In the genomic region with DNA sequence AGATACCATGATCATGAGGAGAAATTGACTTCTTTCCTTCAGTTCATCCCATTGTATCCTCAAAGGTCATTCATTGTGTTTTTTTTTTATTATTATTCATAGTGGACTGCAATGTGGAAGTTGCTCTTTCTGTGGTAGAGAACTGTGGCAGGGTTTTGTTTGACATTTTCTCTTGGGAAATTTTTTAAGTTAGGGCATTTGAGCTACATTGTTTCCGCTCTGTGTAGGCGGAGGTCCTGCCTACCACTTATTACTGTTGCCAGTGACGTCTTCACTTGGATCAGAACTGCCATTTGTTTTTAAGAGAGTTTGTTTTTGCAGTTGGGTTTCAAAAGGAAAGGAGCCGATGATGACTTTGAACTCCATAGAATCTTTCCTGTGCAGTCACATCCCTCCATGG, we compare ENCODE assay signal across 24 cellular contexts.
A peak's percentile ranks its signal among the peaks of the same experiment; 100 is the strongest.
DNase-seq lines count a peak whose midpoint lies in the region; ATAC-seq and TF ChIP-seq lines count a peak whose summit lies in the region.
"Had no signal": no experiment of that assay in that cellular context is flagged by ENCODE, and none has a peak within 500 bp of the region (broad histone marks: within the 10 kb centered on the region; RNA-seq: fewer than 3 reads in every experiment).

No MANE protein-coding gene starts in this region.

- H3K4me1 ChIP-seq in esophagus muscularis mucosa = peaks cover 0 to 37% (median 35%) of the 10 kb centered on the region in 4 donors
- H3K4me1 ChIP-seq in mesendoderm (ENCODE audit: control insufficient read depth, low read depth, low read length) = no peaks in the 10 kb centered on the region
- peaks cover 13% of the 10 kb centered on the region for H3K4me1 ChIP-seq in smooth muscle cell (ENCODE audit: low read depth)
- H3K4me1 ChIP-seq in neuronal stem cell (ENCODE audit: control insufficient read depth in 2 of 2, insufficient read depth in 1 of 2, low read depth in 1 of 2, low read length in 2 of 2) = peaks cover 1 to 14% of the 10 kb centered on the region in 2 donors

- no peak for DNase-seq in esophagus muscularis mucosa (ENCODE audit: extremely low spot score)
- DNase-seq in mesendoderm = no peak
- no peak for DNase-seq in smooth muscle cell (lab: John Stamatoyannopoulos, UW; ENCODE audit: unreplicated experiment)
- DNase-seq in UCSD-AML1 (lab: John Stamatoyannopoulos, UW; ENCODE audit: unreplicated experiment) = no peak
- no peak for DNase-seq in glutamatergic neuron
- DNase-seq in neuronal stem cell (ENCODE audit: low spot score) = no peak
- DNase-seq: 8988T; ACHN; BE2C; C1 segment of cervical spinal cord; CD4-positive, alpha-beta memory T cell; CD4-positive, CD25-positive, alpha-beta regulatory T cell; CD8-positive, alpha-beta memory T cell; COR-L47; DMS 273 treated with DMSO at 0.1 percent for 48 hours; DMS153; DMS53; DMS79; DND-41; GDM1 had no signal

- no peak overlapping the region for H3K4me3 Mint-ChIP-seq in glutamatergic neuron (ENCODE audit: unreplicated experiment)
- H3K4me3 Mint-ChIP-seq: CD4-positive, CD25-positive, alpha-beta regulatory T cell; CD8-positive, alpha-beta memory T cell had no signal

- H2BK5ac ChIP-seq in mesendoderm (ENCODE audit: low read length) (no peak overlapping the region), neuronal stem cell (ENCODE audit: low read length) (no peak overlapping the region)

- peaks cover 2% of the 10 kb centered on the region for H3K27me3 Mint-ChIP-seq in glutamatergic neuron (ENCODE audit: unreplicated experiment)

- H4K91ac ChIP-seq in neuronal stem cell (ENCODE audit: low read depth, low read length, poor library complexity) = no peak overlapping the region

- no peak overlapping the region for H3K18ac ChIP-seq in mesendoderm (ENCODE audit: low read length)
- H3K18ac ChIP-seq in neuronal stem cell (ENCODE audit: low read length) = no peak overlapping the region

- no peaks in the 10 kb centered on the region for H3K9me3 Mint-ChIP-seq in glutamatergic neuron (ENCODE audit: unreplicated experiment)
- H3K9me3 Mint-ChIP-seq: CD14-positive monocyte; CD4-positive, alpha-beta memory T cell; CD4-positive, CD25-positive, alpha-beta regulatory T cell; CD8-positive, alpha-beta memory T cell had no signal

- H3K4me2 ChIP-seq in mesendoderm (ENCODE audit: low read length) (no peak overlapping the region), smooth muscle cell (no peak overlapping the region), neuronal stem cell (ENCODE audit: insufficient read depth, low read length, poor library complexity, severe bottlenecking) (no peak overlapping the region)
- H3K4me2 ChIP-seq: BLaER1 had no signal

- no peaks in the 10 kb centered on the region for H3K36me3 ChIP-seq in esophagus muscularis mucosa
- H3K36me3 ChIP-seq in mesendoderm (ENCODE audit: control insufficient read depth, insufficient read depth, low read length) = no peaks in the 10 kb centered on the region
- H3K36me3 ChIP-seq in smooth muscle cell (ENCODE audit: low read depth) = no peaks in the 10 kb centered on the region
- no peaks in the 10 kb centered on the region for H3K36me3 ChIP-seq in neuronal stem cell (replicated peaks in 1 of 2; ENCODE audit: control insufficient read depth in 2 of 2, insufficient read depth in 2 of 2, low read length in 2 of 2)
- H3K36me3 ChIP-seq: BE2C, BLaER1 had no signal

- no peaks in the 10 kb centered on the region for H3K36me3 Mint-ChIP-seq in glutamatergic neuron (ENCODE audit: unreplicated experiment)
- H3K36me3 Mint-ChIP-seq: CD14-positive monocyte; CD4-positive, CD25-positive, alpha-beta regulatory T cell; CD8-positive, alpha-beta memory T cell had no signal

- H3K4me3 ChIP-seq in esophagus muscularis mucosa = no peak overlapping the region
- H3K4me3 ChIP-seq in mesendoderm (ENCODE audit: low read length) = no peak overlapping the region
- no peak overlapping the region for H3K4me3 ChIP-seq in smooth muscle cell
- no peak overlapping the region for H3K4me3 ChIP-seq in neuronal stem cell (ENCODE audit: low read length in 2 of 2)
- H3K4me3 ChIP-seq: BLaER1, GM12878 had no signal

- no peak overlapping the region for H4K8ac ChIP-seq in mesendoderm (ENCODE audit: low read depth, low read length)
- no peak overlapping the region for H4K8ac ChIP-seq in neuronal stem cell (ENCODE audit: low read depth, low read length)

- H3K9ac ChIP-seq in mesendoderm (ENCODE audit: low read length) (no peak overlapping the region), smooth muscle cell (ENCODE audit: low read depth) (no peak overlapping the region), neuronal stem cell (ENCODE audit: low read depth, low read length, poor library complexity) (no peak overlapping the region)
- H3K9ac ChIP-seq: BLaER1 had no signal

- H3K79me1 ChIP-seq in mesendoderm (ENCODE audit: low read length) (no peaks in the 10 kb centered on the region), neuronal stem cell (ENCODE audit: low read depth, low read length) (no peaks in the 10 kb centered on the region)

- no peaks in the 10 kb centered on the region for H3K9me3 ChIP-seq in esophagus muscularis mucosa
- H3K9me3 ChIP-seq in smooth muscle cell (replicated peaks; ENCODE audit: low read depth) = no peaks in the 10 kb centered on the region
- no peaks in the 10 kb centered on the region for H3K9me3 ChIP-seq in neuronal stem cell (replicated peaks in 1 of 2; ENCODE audit: control insufficient read depth in 2 of 2, insufficient read depth in 1 of 2, low read depth in 1 of 2, low read length in 2 of 2)
- H3K9me3 ChIP-seq: BE2C, BLaER1 had no signal

- WGBS in esophagus muscularis mucosa = 97% methylated on average over 4 of the region's 4 CpGs
- no CpG with 5 or more reads among the region's 4 CpGs for WGBS in mesendoderm (ENCODE audit: extremely low coverage, insufficient coverage, low lambda C conversion rate)
- WGBS in smooth muscle cell (ENCODE audit: low lambda C conversion rate) = 86% methylated on average over 4 of the region's 4 CpGs
- no CpG with 5 or more reads among the region's 4 CpGs for WGBS in neuronal stem cell (ENCODE audit: extremely low coverage in 2 of 2, insufficient read length in 2 of 2, insufficient replicate concordance in 1 of 2), 2 donors

- no peak for TF ChIP-seq POLR2A in esophagus muscularis mucosa (IDR thresholded peaks at IDR 0.05; ENCODE audit: low read depth)

- intact Hi-C loops in esophagus muscularis mucosa (cut with DNase I) = no loop called here

- H2AFZ ChIP-seq in smooth muscle cell (ENCODE audit: low read depth) (no peak overlapping the region), neuronal stem cell (ENCODE audit: low read length) (no peak overlapping the region)

- H3K27ac ChIP-seq in esophagus muscularis mucosa (replicated peaks in 1 of 4) = peak overlapping the region in 3 of 4 donors; percentile 76 to 78 (median 77)
- H3K27ac ChIP-seq in mesendoderm (ENCODE audit: low read depth, low read length) = no peak overlapping the region
- peak overlapping the region; percentile 21 for H3K27ac ChIP-seq in smooth muscle cell (ENCODE audit: low read depth)
- no peak overlapping the region for H3K27ac ChIP-seq in neuronal stem cell (replicated peaks; ENCODE audit: low read length)
- H3K27ac ChIP-seq: BLaER1 had no signal

- TF ChIP-seq EP300 in esophagus muscularis mucosa (IDR thresholded peaks at IDR 0.05) = no peak

- no peak overlapping the region for H3K14ac ChIP-seq in neuronal stem cell (ENCODE audit: low read length)

- H3K23ac ChIP-seq in mesendoderm (ENCODE audit: low read length) (no peak overlapping the region), neuronal stem cell (ENCODE audit: low read depth, low read length, poor library complexity) (no peak overlapping the region)

- no peak overlapping the region for H3K27ac Mint-ChIP-seq in glutamatergic neuron (ENCODE audit: unreplicated experiment)
- H3K27ac Mint-ChIP-seq: CD4-positive, alpha-beta memory T cell; CD4-positive, CD25-positive, alpha-beta regulatory T cell had no signal

- no peaks in the 10 kb centered on the region for H3K27me3 ChIP-seq in esophagus muscularis mucosa
- H3K27me3 ChIP-seq in mesendoderm (ENCODE audit: insufficient read depth, low read length, poor library complexity) = no peaks in the 10 kb centered on the region
- H3K27me3 ChIP-seq in smooth muscle cell (ENCODE audit: low read depth) = no peaks in the 10 kb centered on the region
- no peaks in the 10 kb centered on the region for H3K27me3 ChIP-seq in neuronal stem cell (ENCODE audit: control insufficient read depth in 3 of 3, insufficient read depth in 3 of 3, low read depth in 1 of 3, low read length in 3 of 3)
- H3K27me3 ChIP-seq: BE2C, BLaER1 had no signal

- H2BK12ac ChIP-seq in neuronal stem cell (ENCODE audit: low read length) = no peak overlapping the region

- no peaks in the 10 kb centered on the region for H4K20me1 ChIP-seq in smooth muscle cell (ENCODE audit: low read depth)
- H4K20me1 ChIP-seq: BLaER1 had no signal

- H3K4me1 Mint-ChIP-seq in glutamatergic neuron (ENCODE audit: low read depth, unreplicated experiment) = no peaks in the 10 kb centered on the region

- no peak overlapping the region for H4K5ac ChIP-seq in mesendoderm (ENCODE audit: low read length)

- no peaks in the 10 kb centered on the region for H3K79me2 ChIP-seq in mesendoderm (ENCODE audit: control insufficient read depth, insufficient read depth, low read length)
- no peaks in the 10 kb centered on the region for H3K79me2 ChIP-seq in smooth muscle cell (ENCODE audit: low read depth)

- no peak overlapping the region for H3K4ac ChIP-seq in mesendoderm (ENCODE audit: low read depth, low read length)
- no peak overlapping the region for H3K4ac ChIP-seq in neuronal stem cell (ENCODE audit: low read length)

- no peak for ATAC-seq in GM21390 (IDR thresholded peaks at IDR 0.05; ENCODE audit: unreplicated experiment)
- ATAC-seq: GM12878 had no signal

- H3F3A ChIP-seq in smooth muscle cell (ENCODE audit: low read depth) = no peaks in the 10 kb centered on the region

- H3K56ac ChIP-seq in mesendoderm (ENCODE audit: low read length) = no peak overlapping the region

- H2AK5ac ChIP-seq in mesendoderm (ENCODE audit: low read length) = no peak overlapping the region
- no peak overlapping the region for H2AK5ac ChIP-seq in neuronal stem cell (ENCODE audit: low read depth, low read length)

- TF ChIP-seq CTCF in esophagus muscularis mucosa (IDR thresholded peaks at IDR 0.05) = no peak
- TF ChIP-seq CTCF in smooth muscle cell (IDR thresholded peaks at IDR 0.05; ENCODE audit: borderline replicate concordance, insufficient read depth, poor library complexity, severe bottlenecking) = no peak
- TF ChIP-seq CTCF in glutamatergic neuron (IDR thresholded peaks at IDR 0.05; ENCODE audit: partially characterized antibody, unreplicated experiment) = no peak

- no peak overlapping the region for H2BK120ac ChIP-seq in mesendoderm (ENCODE audit: low read depth, low read length)
- H2BK120ac ChIP-seq in neuronal stem cell (ENCODE audit: low read depth, low read length) = no peak overlapping the region

- peak overlapping the region; percentile 80 for H2BK15ac ChIP-seq in mesendoderm (replicated peaks; ENCODE audit: low read depth)
- no peak overlapping the region for H2BK15ac ChIP-seq in neuronal stem cell (ENCODE audit: low read length)

Comparison
In these comparisons a context has a peak if more than half of its experiments do, and no peak if none do; other contexts are left out.
1. H3K27ac ChIP-seq: peak in esophagus muscularis mucosa (3 of 4) and smooth muscle cell (single experiment); none in mesendoderm (single experiment) and neuronal stem cell (single experiment).